Comparison of ENCODE assay signal across 19 cellular contexts in genomic region chr14:68263563-68264350, GRCh38.
DNase-seq lines count a peak whose midpoint lies in the region; ATAC-seq and TF ChIP-seq lines count a peak whose summit lies in the region.
"Had no signal": no experiment of that assay in that cellular context is flagged by ENCODE, and none has a peak within 500 bp of the region (broad histone marks: within the 10 kb centered on the region; RNA-seq: fewer than 3 reads in every experiment).

No MANE protein-coding gene starts in this region.

- no peak overlapping the region for H3K4me3 ChIP-seq in GM12865 (ENCODE audit: low read depth, low read length)
- peak overlapping the region; percentile 65 for H3K4me3 ChIP-seq in SK-N-MC
- no peak overlapping the region for H3K4me3 ChIP-seq in fibroblast of the aortic adventitia (ENCODE audit: low read depth, low read length)
- H3K4me3 ChIP-seq in neural progenitor cell: no peak overlapping the region
- H3K4me3 ChIP-seq in HAP-1: no peak overlapping the region
- H3K4me3 ChIP-seq: esophagus squamous epithelium, psoas muscle, SJCRH30 had no signal

- H3K27ac Mint-ChIP-seq in neural progenitor cell: peak overlapping the region; percentile 76
- no peak overlapping the region for H3K27ac Mint-ChIP-seq in activated naive CD8-positive, alpha-beta T cell treated with anti-CD3 and anti-CD28 coated beads, Interleukin-2, amount 50 U/mL, for 24 hours
- H3K27ac Mint-ChIP-seq: activated CD4-positive, alpha-beta T cell treated with anti-CD3 and anti-CD28 coated beads for 36 hours; activated naive CD4-positive, alpha-beta T cell treated with anti-CD3 and anti-CD28 coated beads for 36 hours had no signal

- H3K27me3 Mint-ChIP-seq in neural progenitor cell (ENCODE audit: insufficient read depth, low read depth): peaks cover 2% of the 10 kb centered on the region
- no peaks in the 10 kb centered on the region for H3K27me3 Mint-ChIP-seq in activated naive CD8-positive, alpha-beta T cell treated with anti-CD3 and anti-CD28 coated beads, Interleukin-2, amount 50 U/mL, for 24 hours
- H3K27me3 Mint-ChIP-seq: activated CD4-positive, alpha-beta T cell treated with anti-CD3 and anti-CD28 coated beads for 36 hours; natural killer cell treated with Interleukin-12 subunit alpha and Interleukin-12 subunit beta and Interleukin-15 and Interleukin-18, amount 100 ng/mL, for 72 hours had no signal

- no peak overlapping the region for H3K9ac ChIP-seq in SK-N-MC (ENCODE audit: insufficient read length)
- no peak overlapping the region for H3K9ac ChIP-seq in neural progenitor cell

- H3K4me2 ChIP-seq in neural progenitor cell: peak overlapping the region; percentile 49

- H3K36me3 Mint-ChIP-seq in neural progenitor cell: no peaks in the 10 kb centered on the region
- H3K36me3 Mint-ChIP-seq in activated naive CD8-positive, alpha-beta T cell treated with anti-CD3 and anti-CD28 coated beads, Interleukin-2, amount 50 U/mL, for 24 hours (ENCODE audit: low read depth): peaks cover under 1% of the 10 kb centered on the region
- H3K36me3 Mint-ChIP-seq: natural killer cell treated with Interleukin-12 subunit alpha and Interleukin-12 subunit beta and Interleukin-15 and Interleukin-18, amount 100 ng/mL, for 72 hours had no signal

- H3K36me3 ChIP-seq in SK-N-MC (ENCODE audit: insufficient read depth, low read length) (no peaks in the 10 kb centered on the region), neural progenitor cell (no peaks in the 10 kb centered on the region), HAP-1 (replicated peaks) (no peaks in the 10 kb centered on the region)
- H3K36me3 ChIP-seq: esophagus squamous epithelium, SJCRH30 had no signal

- H3K4me3 Mint-ChIP-seq in neural progenitor cell: no peak overlapping the region
- H3K4me3 Mint-ChIP-seq in activated naive CD8-positive, alpha-beta T cell treated with anti-CD3 and anti-CD28 coated beads, Interleukin-2, amount 50 U/mL, for 24 hours: no peak overlapping the region
- H3K4me3 Mint-ChIP-seq: activated CD4-positive, alpha-beta T cell treated with anti-CD3 and anti-CD28 coated beads for 36 hours; activated naive CD4-positive, alpha-beta T cell treated with anti-CD3 and anti-CD28 coated beads for 36 hours; natural killer cell treated with Interleukin-12 subunit alpha and Interleukin-12 subunit beta and Interleukin-15 and Interleukin-18, amount 100 ng/mL, for 72 hours had no signal

- H3K4me1 Mint-ChIP-seq in neural progenitor cell: peaks cover 66% of the 10 kb centered on the region
- peaks cover 68% of the 10 kb centered on the region for H3K4me1 Mint-ChIP-seq in activated naive CD8-positive, alpha-beta T cell treated with anti-CD3 and anti-CD28 coated beads, Interleukin-2, amount 50 U/mL, for 24 hours

- H3K79me2 ChIP-seq in neural progenitor cell (ENCODE audit: low read depth): no peaks in the 10 kb centered on the region

- DNase-seq in GM12865 (ENCODE audit: low read depth) (peak; percentile 62), SK-N-MC (ENCODE audit: low read depth, low spot score) (peak; percentile 77), fibroblast of the aortic adventitia (ENCODE audit: low read depth) (peak; percentile 40), neural progenitor cell (ENCODE audit: low spot score) (no peak), inferior parietal cortex (ENCODE audit: extremely low spot score) (no peak), HAP-1 (ENCODE audit: low spot score in 2 of 2) (no peak)
- no peak for DNase-seq in activated naive CD8-positive, alpha-beta T cell treated with anti-CD3 and anti-CD28 coated beads, Interleukin-2, amount 50 U/mL, for 24 hours
- DNase-seq: activated CD4-positive, alpha-beta T cell treated with anti-CD3 and anti-CD28 coated beads for 36 hours; activated CD8-positive, alpha-beta memory T cell treated with anti-CD3 and anti-CD28 coated beads, Interleukin-2, amount 50 U/mL, for 48 hours; activated naive CD4-positive, alpha-beta T cell treated with anti-CD3 and anti-CD28 coated beads for 36 hours; esophagus squamous epithelium; left ventricle myocardium superior; NCI-H187 treated with DMSO at 0.1 percent for 48 hours; psoas muscle; SJCRH30; stimulated activated CD4-positive, alpha-beta T cell treated with anti-CD3 and anti-CD28 coated beads, Interleukin-15, amount 100 ng/mL, for 24 hours had no signal

- TF ChIP-seq CTCF in GM12865 (IDR thresholded peaks at IDR 0.05; ENCODE audit: insufficient read depth, low read depth, low read length, missing control alignments) (no peak), fibroblast of the aortic adventitia (IDR thresholded peaks at IDR 0.05; ENCODE audit: insufficient read depth, low read length) (no peak), neural progenitor cell (IDR thresholded peaks at IDR 0.05) (no peak)

- H3K9me3 ChIP-seq in SK-N-MC (ENCODE audit: low read depth, low read length): no peaks in the 10 kb centered on the region
- no peaks in the 10 kb centered on the region for H3K9me3 ChIP-seq in neural progenitor cell (ENCODE audit: low read depth)
- no peaks in the 10 kb centered on the region for H3K9me3 ChIP-seq in HAP-1
- H3K9me3 ChIP-seq: esophagus squamous epithelium, psoas muscle, SJCRH30 had no signal

- ATAC-seq in GM18858 (IDR thresholded peaks at IDR 0.05; ENCODE audit: unreplicated experiment): no peak
- ATAC-seq in activated naive CD8-positive, alpha-beta T cell treated with anti-CD3 and anti-CD28 coated beads, Interleukin-2, amount 50 U/mL, for 24 hours: no peak
- ATAC-seq: activated CD4-positive, alpha-beta T cell treated with anti-CD3 and anti-CD28 coated beads for 36 hours; HCT116; left ventricle myocardium superior; natural killer cell treated with Interleukin-12 subunit alpha and Interleukin-12 subunit beta and Interleukin-15 and Interleukin-18, amount 100 ng/mL, for 72 hours; psoas muscle had no signal

- peaks cover 37% of the 10 kb centered on the region for H3F3A ChIP-seq in neural progenitor cell (ENCODE audit: low read depth)

- H2AFZ ChIP-seq in neural progenitor cell (replicated peaks): no peak overlapping the region

- peaks cover 59% of the 10 kb centered on the region for H3K4me1 ChIP-seq in neural progenitor cell
- peaks cover 19% of the 10 kb centered on the region for H3K4me1 ChIP-seq in HAP-1
- H3K4me1 ChIP-seq: psoas muscle had no signal

- peaks cover 12% of the 10 kb centered on the region for H4K20me1 ChIP-seq in neural progenitor cell (ENCODE audit: low read depth)

- peak overlapping the region; percentile 91 for H3K27ac ChIP-seq in SK-N-MC
- no peak overlapping the region for H3K27ac ChIP-seq in neural progenitor cell
- H3K27ac ChIP-seq: esophagus squamous epithelium, psoas muscle, SJCRH30 had no signal

- peaks cover 11% of the 10 kb centered on the region for H3K27me3 ChIP-seq in neural progenitor cell
- no peaks in the 10 kb centered on the region for H3K27me3 ChIP-seq in HAP-1 (ENCODE audit: low read depth)
- H3K27me3 ChIP-seq: esophagus squamous epithelium, SJCRH30 had no signal

- H3K9me3 Mint-ChIP-seq in neural progenitor cell: no peaks in the 10 kb centered on the region
- no peaks in the 10 kb centered on the region for H3K9me3 Mint-ChIP-seq in activated naive CD8-positive, alpha-beta T cell treated with anti-CD3 and anti-CD28 coated beads, Interleukin-2, amount 50 U/mL, for 24 hours
- H3K9me3 Mint-ChIP-seq: activated naive CD4-positive, alpha-beta T cell treated with anti-CD3 and anti-CD28 coated beads for 36 hours; natural killer cell treated with Interleukin-12 subunit alpha and Interleukin-12 subunit beta and Interleukin-15 and Interleukin-18, amount 100 ng/mL, for 72 hours had no signal

- in situ Hi-C loops in HAP-1 (cut with MboI; ENCODE audit: low sequenced_read_pairs): no loop called here

Comparison
In these comparisons a context has a peak if more than half of its experiments do, and no peak if none do; other contexts are left out.
1. DNase-seq: peak in GM12865 (single experiment), SK-N-MC (single experiment) and fibroblast of the aortic adventitia (single experiment); none in neural progenitor cell (single experiment), inferior parietal cortex (single experiment), HAP-1 (0 of 2) and activated naive CD8-positive, alpha-beta T cell treated with anti-CD3 and anti-CD28 coated beads, Interleukin-2, amount 50 U/mL, for 24 hours (single experiment).